In genomic region chr1:3772027-3772714, GRCh38 we compare ENCODE assay signal across 8 cellular contexts. TPM values are rescaled to one million over a fixed set of nuclear protein-coding genes. Genes with fewer than 3 reads are reported as not detected.
A peak's percentile ranks its signal among the peaks of the same experiment; 100 is the strongest.
DNase-seq lines count a peak whose midpoint lies in the region; ATAC-seq and TF ChIP-seq lines count a peak whose summit lies in the region.

No MANE protein-coding gene starts in this region.

- ATAC-seq in GM19324 (IDR thresholded peaks at IDR 0.05; ENCODE audit: low FRiP score, unreplicated experiment) (peak; percentile 67), gastroesophageal sphincter (peak; percentile 89)

- TF ChIP-seq CTCF in gastroesophageal sphincter (IDR thresholded peaks at IDR 0.05) (no peak), osteoblast (IDR thresholded peaks at IDR 0.05; ENCODE audit: extremely low read depth, low read depth, low read length) (no peak), thyroid gland (IDR thresholded peaks at IDR 0.05) (no peak)

- no peaks in the 10 kb centered on the region for H3K79me2 ChIP-seq in osteoblast (ENCODE audit: insufficient read depth, low read length)

- H3K36me3 ChIP-seq in SJSA1 (no peaks in the 10 kb centered on the region), gastroesophageal sphincter (no peaks in the 10 kb centered on the region), osteoblast (ENCODE audit: insufficient read depth, low read length) (no peaks in the 10 kb centered on the region), thyroid gland (no peaks in the 10 kb centered on the region)

- intact Hi-C loops in thyroid gland (cut with DNase I) = no loop called here

- H3K4me2 ChIP-seq in osteoblast (ENCODE audit: insufficient read depth, low read length) = peak overlapping the region; percentile 68

- no peak for TF ChIP-seq POLR2A in gastroesophageal sphincter (IDR thresholded peaks at IDR 0.05)
- TF ChIP-seq POLR2A in thyroid gland (IDR thresholded peaks at IDR 0.05) = peak in 1 of 2 donors; percentile 19

- H3K4me1 ChIP-seq in SJSA1 (replicated peaks) (peaks cover 13% of the 10 kb centered on the region), gastroesophageal sphincter (peaks cover 0 to 57% (median 11%) of the 10 kb centered on the region in 3 donors), osteoblast (ENCODE audit: insufficient read depth, low read length) (peaks cover 15% of the 10 kb centered on the region), thyroid gland (peaks cover 42 to 57% of the 10 kb centered on the region in 2 donors)

- TF ChIP-seq EP300 in gastroesophageal sphincter (IDR thresholded peaks at IDR 0.05) = no peak

- no peaks in the 10 kb centered on the region for H4K20me1 ChIP-seq in osteoblast (ENCODE audit: insufficient read depth, low read length)

- no peak overlapping the region for H2AFZ ChIP-seq in osteoblast (ENCODE audit: low read length)

- H3K4me3 ChIP-seq in SJSA1 = peak overlapping the region; percentile 37
- peak overlapping the region; percentile 39 to 78 for H3K4me3 ChIP-seq in gastroesophageal sphincter
- H3K4me3 ChIP-seq in osteoblast (ENCODE audit: insufficient read depth, low read length) = peak overlapping the region; percentile 53
- H3K4me3 ChIP-seq in thyroid gland (replicated peaks in 1 of 3) = peak overlapping the region in 2 of 3 donors; percentile 49 to 65

- no peak overlapping the region for H3K27ac ChIP-seq in SJSA1
- H3K27ac ChIP-seq in gastroesophageal sphincter = peak overlapping the region in 3 of 4 donors; percentile 85 to 90 (median 86)
- no peak overlapping the region for H3K27ac ChIP-seq in osteoblast (ENCODE audit: low read depth, low read length)
- peak overlapping the region in 1 of 3 donors; percentile 64 for H3K27ac ChIP-seq in thyroid gland

- H3K9me3 ChIP-seq in SJSA1 (replicated peaks) = no peaks in the 10 kb centered on the region
- no peaks in the 10 kb centered on the region for H3K9me3 ChIP-seq in gastroesophageal sphincter
- H3K9me3 ChIP-seq in osteoblast (ENCODE audit: low read depth, low read length) = no peaks in the 10 kb centered on the region
- H3K9me3 ChIP-seq in thyroid gland = no peaks in the 10 kb centered on the region

- DNase-seq in AML-193 (lab: John Stamatoyannopoulos, UW) = peak; percentile 46 to 65
- DNase-seq in HT-29 (ENCODE audit: low spot score) = peak; percentile 48
- DNase-seq in SJSA1 (ENCODE audit: low read depth in 1 of 2, low spot score in 2 of 2) = peak in 1 of 2 experiments; percentile 80
- DNase-seq in activated gamma-delta T cell treated with anti-CD3 and anti-CD28 coated beads, Interleukin-2, amount 50 U/mL, for 16 hours (ENCODE audit: low read depth) = peak; percentile 78
- DNase-seq in osteoblast (ENCODE audit: insufficient read length, low spot score, missing footprints) = peak; percentile 99
- DNase-seq in thyroid gland = peak; percentile 95 to 96

- WGBS in gastroesophageal sphincter (ENCODE audit: low coverage in 1 of 2), 2 donors = no CpG with 5 or more reads among the region's 61 CpGs
- 0% methylated on average over 6 to 10 of the region's 61 CpGs for WGBS in thyroid gland, 2 donors

- H3K27me3 ChIP-seq in SJSA1 (replicated peaks) = peaks cover 7% of the 10 kb centered on the region
- H3K27me3 ChIP-seq in gastroesophageal sphincter = peaks cover 4% of the 10 kb centered on the region
- peaks cover 15% of the 10 kb centered on the region for H3K27me3 ChIP-seq in osteoblast (ENCODE audit: insufficient read depth, low read length)
- no peaks in the 10 kb centered on the region for H3K27me3 ChIP-seq in thyroid gland

RNA-seq across cellular contexts. Expression of gene SMIM1, which starts 0.4 kb away (rescaled TPM):
- 1.9 TPM in 1 of 2 replicates, not detected in the other for total RNA-seq in HT-29 (2014; rRNA removed; shearing (Covaris generic))
- total RNA-seq in SJSA1 (2014; rRNA removed; shearing (Covaris generic)) = not detected in 2 replicates
- 1 to 10 TPM in 3 of 4 donors, not detected in 1; 2.6 to 8.4 (median 4.7) TPM for total RNA-seq in gastroesophageal sphincter
- not detected in 2 replicates for total RNA-seq in osteoblast
- total RNA-seq in thyroid gland = 10 to 100 TPM in 1 of 4 donors, 1 to 10 TPM in 3; 8.6 to 20.2 (median 9.7) TPM

RNA-seq across cellular contexts. Expression of gene CCDC27, which starts 19.9 kb away (rescaled TPM):
- total RNA-seq in HT-29 (2014; rRNA removed; shearing (Covaris generic)) = not detected in 2 replicates
- not detected in 2 replicates for total RNA-seq in SJSA1 (2014; rRNA removed; shearing (Covaris generic))
- not detected for total RNA-seq in gastroesophageal sphincter
- total RNA-seq in osteoblast = not detected in 2 replicates
- under 1 TPM in 1 of 4 donors, not detected in 3; 0.13 TPM for total RNA-seq in thyroid gland

RNA-seq across cellular contexts. Expression of gene LRRC47, which starts 24.1 kb away (rescaled TPM):
- total RNA-seq in HT-29 (2014; rRNA removed; shearing (Covaris generic)) = 41.1 and 42.7 TPM in 2 replicates
- 46.4 and 70.8 TPM in 2 replicates for total RNA-seq in SJSA1 (2014; rRNA removed; shearing (Covaris generic))
- 10 to 100 TPM; 36.5 to 47.9 (median 46.5) TPM for total RNA-seq in gastroesophageal sphincter
- total RNA-seq in osteoblast = 24.5 and 30.0 TPM in 2 replicates
- total RNA-seq in thyroid gland = 10 to 100 TPM; 38.7 to 45.2 (median 43.7) TPM

Comparison
In these comparisons a context has a peak if more than half of its experiments do, and no peak if none do; other contexts are left out.
1. H3K27ac ChIP-seq: peak in gastroesophageal sphincter (3 of 4); none in SJSA1 (single experiment) and osteoblast (single experiment).
2. Peak in every context shown above with its lines, with median percentiles within 50 percentile points of each other: H3K4me3 ChIP-seq.